8 cellular contexts compared by ENCODE assay signal in the genomic region with DNA sequence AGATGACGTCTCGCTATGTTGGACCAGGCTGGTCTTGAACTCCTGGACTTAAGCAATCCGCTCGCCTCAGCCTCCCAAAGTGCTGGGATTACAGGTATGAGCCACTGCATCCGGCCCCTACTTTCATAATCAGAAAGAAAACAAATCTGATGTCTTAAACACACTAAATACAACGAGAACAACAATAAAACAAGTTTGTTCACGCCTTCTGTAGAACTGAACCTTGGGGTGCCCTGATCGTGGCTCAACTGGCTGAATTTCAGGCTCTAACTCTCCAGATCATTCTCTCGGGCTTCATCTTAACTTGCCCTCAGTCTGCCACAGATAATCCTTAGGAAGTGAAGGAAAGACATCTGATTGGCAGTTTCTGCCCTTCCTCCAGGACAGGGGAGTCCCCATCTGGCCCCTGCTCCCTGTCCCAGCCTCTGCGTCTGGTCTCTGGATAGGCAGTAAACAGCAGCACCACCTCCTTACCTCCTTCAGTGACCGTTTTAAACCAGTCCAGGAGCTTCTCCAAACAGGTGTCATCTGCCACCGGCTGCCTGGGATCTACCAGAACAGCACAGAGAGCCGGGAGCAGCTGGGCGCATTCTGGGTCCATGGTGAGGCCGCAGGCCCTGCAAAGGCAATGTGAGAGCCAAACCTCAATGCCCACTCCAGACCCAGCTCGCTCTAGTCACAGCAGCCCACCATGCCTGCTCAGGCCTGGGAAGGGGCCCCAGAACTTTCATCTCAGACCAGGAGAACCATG. TPM values are rescaled to one million over a fixed set of nuclear protein-coding genes. Genes with fewer than 3 reads are reported as not detected.
A peak's percentile ranks its signal among the peaks of the same experiment; 100 is the strongest.
DNase-seq lines count a peak whose midpoint lies in the region; ATAC-seq, FAIRE-seq and TF ChIP-seq lines count a peak whose summit lies in the region.

No MANE protein-coding gene starts in this region.

- no peak overlapping the region for H3K56ac ChIP-seq in H1 (replicated peaks; ENCODE audit: insufficient read length, low read depth, low read length)

- in situ Hi-C loops in KBM-7 (cut with MboI; ENCODE audit: low pct_unique_long_range_greater_than_20kb, low sequenced_read_pairs): no loop called here

- H3K14ac ChIP-seq in H1 (ENCODE audit: insufficient read length) (no peak overlapping the region), neuronal stem cell (ENCODE audit: low read length) (peak overlapping the region; percentile 63)

- WGBS in H1 (ENCODE audit: extremely low coverage in 1 of 2, insufficient coverage in 1 of 2, insufficient read length in 1 of 2, insufficient replicate concordance in 2 of 2, low coverage in 1 of 2, low lambda C conversion rate in 2 of 2, missing lambda C conversion rate in 1 of 2), 2 experiments: 88% methylated on average over 14 of the region's 16 CpGs; no CpG with 5 or more reads in 1 of the 2 experiments
- no CpG with 5 or more reads among the region's 16 CpGs for WGBS in neuronal stem cell (ENCODE audit: extremely low coverage in 2 of 2, insufficient read length in 2 of 2, insufficient replicate concordance in 1 of 2), 2 donors

- H3K36me3 ChIP-seq in H1 (ENCODE audit: control insufficient read depth in 2 of 4, insufficient read depth in 4 of 4, low read length in 3 of 4): peaks cover 0 to 4% (median under 1%) of the 10 kb centered on the region in 4 experiments; a peak in 5 of 8 replicates
- H3K36me3 ChIP-seq in neuronal stem cell (replicated peaks in 1 of 2; ENCODE audit: control insufficient read depth in 2 of 2, insufficient read depth in 2 of 2, low read length in 2 of 2): peaks cover 5 to 49% of the 10 kb centered on the region in 2 donors

- H3K27me3 ChIP-seq in H1 (replicated peaks in 1 of 4; ENCODE audit: control insufficient read depth in 3 of 4, extremely low read depth in 1 of 4, insufficient read depth in 3 of 4, low read length in 3 of 4) (no peaks in the 10 kb centered on the region), neuronal stem cell (ENCODE audit: control insufficient read depth in 3 of 3, insufficient read depth in 3 of 3, low read depth in 1 of 3, low read length in 3 of 3) (no peaks in the 10 kb centered on the region)

- TF ChIP-seq POLR2A in H1 (IDR thresholded peaks at IDR 0.05; ENCODE audit: control extremely low read depth in 1 of 2, low read depth in 2 of 2, low read length in 2 of 2): no peak

- H3K4me3 ChIP-seq in H1 (ENCODE audit: extremely low read depth in 1 of 4, insufficient read depth in 2 of 4, low read depth in 3 of 4, low read length in 4 of 4) (peak overlapping the region in 3 of 4 experiments; percentile 77 to 79 (median 79); a peak in 6 of 8 replicates), neuronal stem cell (ENCODE audit: low read length in 2 of 2) (peak overlapping the region in 1 of 2 donors; percentile 84)

- H2BK12ac ChIP-seq in H1 (ENCODE audit: low read depth, low read length) (no peak overlapping the region), neuronal stem cell (ENCODE audit: low read length) (no peak overlapping the region)

- peak overlapping the region; percentile 59 to 98 for H3K4me2 ChIP-seq in H1 (ENCODE audit: insufficient read depth in 1 of 2, low read depth in 2 of 2, low read length in 2 of 2)
- peak overlapping the region; percentile 97 for H3K4me2 ChIP-seq in neuronal stem cell (ENCODE audit: insufficient read depth, low read length, poor library complexity, severe bottlenecking)

- no peak for FAIRE-seq in H1 (lab: Jason Lieb, UNC)

- no peak overlapping the region for H3K18ac ChIP-seq in H1 (ENCODE audit: extremely low read depth, low read length)
- peak overlapping the region; percentile 94 for H3K18ac ChIP-seq in neuronal stem cell (ENCODE audit: low read length)

- no peak for TF ChIP-seq CTCF in H1 (IDR thresholded peaks at IDR 0.05; ENCODE audit: control extremely low read depth in 1 of 3, insufficient read depth in 1 of 3, low read depth in 1 of 3, low read length in 3 of 3)

- no peak for TF ChIP-seq RAD21 in H1 (IDR thresholded peaks at IDR 0.05 in 1 of 2, conservative IDR thresholded peaks at IDR 0.05 in 1 of 2; ENCODE audit: low read depth in 2 of 2, low read length in 2 of 2)

- POLR2A ChIA-PET in H1 (lab: Charles Lee; ENCODE audit: partially characterized antibody): interaction anchor here (0.6 to 2.0 kb wide), 4 partner anchors 8 to 167 kb away, joined by 3 to 8 read pairs (median 5); no protein-coding TSS in a partner anchor

- H3K27ac ChIP-seq in H1 (ENCODE audit: low read depth, low read length) (no peak overlapping the region), neuronal stem cell (replicated peaks; ENCODE audit: low read length) (no peak overlapping the region)

- H3K4ac ChIP-seq in H1 (replicated peaks; ENCODE audit: insufficient read length, low read depth, low read length): no peak overlapping the region
- H3K4ac ChIP-seq in neuronal stem cell (ENCODE audit: low read length): no peak overlapping the region

- DNase-seq in COLO668 (lab: John Stamatoyannopoulos, UW; ENCODE audit: unreplicated experiment): peak; percentile 70
- DNase-seq in NCI-H82 (lab: John Stamatoyannopoulos, UW): peak; percentile 91
- DNase-seq in H1 (ENCODE audit: low read depth in 1 of 2, low spot score in 2 of 2): no peak
- no peak for DNase-seq in neuronal stem cell (ENCODE audit: low spot score)
- no peak for DNase-seq in NCI-H1105 (lab: John Stamatoyannopoulos, UW)
- DNase-seq in H4 (ENCODE audit: low spot score): no peak
- DNase-seq in KBM-7: no peak

- H3K79me1 ChIP-seq in H1 (ENCODE audit: low read depth, low read length) (no peaks in the 10 kb centered on the region), neuronal stem cell (ENCODE audit: low read depth, low read length) (peaks cover 8% of the 10 kb centered on the region)

- no peaks in the 10 kb centered on the region for H3K9me3 ChIP-seq in H1 (ENCODE audit: insufficient read depth in 2 of 2, low read depth in 1 of 2, low read length in 1 of 2)
- H3K9me3 ChIP-seq in neuronal stem cell (replicated peaks in 1 of 2; ENCODE audit: control insufficient read depth in 2 of 2, insufficient read depth in 1 of 2, low read depth in 1 of 2, low read length in 2 of 2): no peaks in the 10 kb centered on the region

- H3K23ac ChIP-seq in H1 (ENCODE audit: insufficient read length): no peak overlapping the region
- no peak overlapping the region for H3K23ac ChIP-seq in neuronal stem cell (ENCODE audit: low read depth, low read length, poor library complexity)

- no peak overlapping the region for H2BK20ac ChIP-seq in H1 (ENCODE audit: low read length)

- H3K23me2 ChIP-seq in H1 (ENCODE audit: low read depth, low read length): peaks cover 5% of the 10 kb centered on the region; the same call in 1 of the 2 replicates

- H4K91ac ChIP-seq in H1 (replicated peaks; ENCODE audit: insufficient read length, low read length) (no peak overlapping the region), neuronal stem cell (ENCODE audit: low read depth, low read length, poor library complexity) (no peak overlapping the region)

- peaks cover 4 to 10% of the 10 kb centered on the region in 2 experiments for H4K20me1 ChIP-seq in H1 (replicated peaks in 1 of 2; ENCODE audit: control insufficient read depth in 1 of 2, insufficient read depth in 2 of 2, low read length in 2 of 2)

- peak overlapping the region; percentile 41 for H4K8ac ChIP-seq in H1 (ENCODE audit: extremely low read depth, insufficient read depth, low read length)
- H4K8ac ChIP-seq in neuronal stem cell (ENCODE audit: low read depth, low read length): no peak overlapping the region

- H2AK5ac ChIP-seq in H1 (ENCODE audit: low read depth, low read length) (no peak overlapping the region; the same call in 1 of the 2 replicates), neuronal stem cell (ENCODE audit: low read depth, low read length) (peak overlapping the region; percentile 86)

- H2BK120ac ChIP-seq in H1 (replicated peaks; ENCODE audit: low read depth, low read length): no peak overlapping the region
- no peak overlapping the region for H2BK120ac ChIP-seq in neuronal stem cell (ENCODE audit: low read depth, low read length)

- H2AFZ ChIP-seq in H1 (ENCODE audit: low read length) (no peak overlapping the region), neuronal stem cell (ENCODE audit: low read length) (no peak overlapping the region)

- H3K4me1 ChIP-seq in H1 (replicated peaks in 1 of 4; ENCODE audit: control insufficient read depth in 3 of 4, insufficient read depth in 4 of 4, low read length in 3 of 4) (peaks cover 4 to 11% (median 6%) of the 10 kb centered on the region in 4 experiments), neuronal stem cell (ENCODE audit: control insufficient read depth in 2 of 2, insufficient read depth in 1 of 2, low read depth in 1 of 2, low read length in 2 of 2) (peaks cover 11 to 12% of the 10 kb centered on the region in 2 donors)

- H3K9ac ChIP-seq in H1 (replicated peaks in 1 of 4; ENCODE audit: extremely low read depth in 1 of 4, low read depth in 3 of 4, low read length in 3 of 4) (peak overlapping the region in 1 of 4 experiments; percentile 16; a peak in 1 of 7 replicates), neuronal stem cell (ENCODE audit: low read depth, low read length, poor library complexity) (peak overlapping the region; percentile 99)

- no peak overlapping the region for H2BK15ac ChIP-seq in H1 (ENCODE audit: low read length)
- H2BK15ac ChIP-seq in neuronal stem cell (ENCODE audit: low read length): peak overlapping the region; percentile 2

- no peak for TF ChIP-seq EP300 in H1 (IDR thresholded peaks at IDR 0.05; ENCODE audit: borderline replicate concordance in 1 of 2, low read depth in 2 of 2, low read length in 2 of 2)

- H4K5ac ChIP-seq in H1 (ENCODE audit: insufficient read length, low read depth, low read length): no peak overlapping the region

- no peak for ATAC-seq in HG02884 (IDR thresholded peaks at IDR 0.05; ENCODE audit: unreplicated experiment)

- peaks cover 0 to 21% of the 10 kb centered on the region in 2 experiments; a peak in 1 of 4 replicates for H3K79me2 ChIP-seq in H1 (ENCODE audit: control insufficient read depth in 1 of 2, insufficient read depth in 2 of 2, low read length in 2 of 2)

- CTCF ChIA-PET in H1 (lab: Charles Lee; ENCODE audit: partially characterized antibody): interaction anchor here (1.0 to 1.3 kb wide), 5 partner anchors 8 to 102 kb away, joined by 3 to 5 read pairs (median 4); no protein-coding TSS in a partner anchor

- H2BK5ac ChIP-seq in H1 (ENCODE audit: low read depth, low read length) (no peak overlapping the region), neuronal stem cell (ENCODE audit: low read length) (peak overlapping the region; percentile 100)

RNA-seq across cellular contexts. Expression of a gene that starts 1.3 kb away (rescaled TPM):
- total RNA-seq in H1 (2021; fragmentation: NEBNext Ultra II Directional; extraction: Animal tissue kit (Norgen Biotek cat#: 25700)): 42.3 and 45.2 TPM in 2 replicates
- polyA plus RNA-seq in H1 (2011; rRNA removed): 36.8 and 60.5 TPM in 2 replicates
- 40.8 TPM for polyA plus RNA-seq in H1 (2011; cell fraction: cytosol; rRNA removed)
- 163 TPM for polyA plus RNA-seq in H1 (2011; cell fraction: nucleus; rRNA removed)
- 30.5 to 38.9 TPM (median 37.6 TPM) in 4 replicates for polyA plus RNA-seq in H1 (2012, experiment 1 of 2)
- 34.5 TPM for polyA plus RNA-seq in H1 (2012, experiment 2 of 2)
- 25.6 TPM for polyA plus RNA-seq in H1 (2013, experiment 1 of 2)
- polyA plus RNA-seq in H1 (2013, experiment 2 of 2): 21.6 TPM
- 10.4 and 12.6 TPM in 2 replicates for polyA minus RNA-seq in H1 (2011; rRNA and poly(A)+ RNA removed)
- 21.5 TPM for polyA minus RNA-seq in H1 (2011; cell fraction: cytosol; rRNA and poly(A)+ RNA removed)
- 25.1 TPM for polyA minus RNA-seq in H1 (2011; cell fraction: nucleus; rRNA and poly(A)+ RNA removed)
- 18.7 TPM for polyA plus RNA-seq in neuronal stem cell (2013, experiment 1 of 2)
- polyA plus RNA-seq in neuronal stem cell (2013, experiment 2 of 2): 18.1 TPM
- total RNA-seq in H4 (2014; rRNA removed; shearing (Covaris generic)): 31.7 and 41.5 TPM in 2 replicates

RNA-seq across cellular contexts. Expression of a gene that starts 4.8 kb away (rescaled TPM):
- 4.9 and 5.7 TPM in 2 replicates for total RNA-seq in H1 (2021; fragmentation: NEBNext Ultra II Directional; extraction: Animal tissue kit (Norgen Biotek cat#: 25700))
- 2.2 and 3.1 TPM in 2 replicates for polyA plus RNA-seq in H1 (2011; rRNA removed)
- 3.1 TPM for polyA plus RNA-seq in H1 (2011; cell fraction: cytosol; rRNA removed)
- polyA plus RNA-seq in H1 (2011; cell fraction: nucleus; rRNA removed): 7.4 TPM
- polyA plus RNA-seq in H1 (2012, experiment 1 of 2): 3.0 to 4.0 TPM (median 3.7 TPM) in 4 replicates
- 2.0 TPM for polyA plus RNA-seq in H1 (2012, experiment 2 of 2)
- 2.6 TPM for polyA plus RNA-seq in H1 (2013, experiment 1 of 2)
- 2.5 TPM for polyA plus RNA-seq in H1 (2013, experiment 2 of 2)
- 2.8 and 3.1 TPM in 2 replicates for polyA minus RNA-seq in H1 (2011; rRNA and poly(A)+ RNA removed)
- polyA minus RNA-seq in H1 (2011; cell fraction: cytosol; rRNA and poly(A)+ RNA removed): 2.8 TPM
- 6.4 TPM for polyA minus RNA-seq in H1 (2011; cell fraction: nucleus; rRNA and poly(A)+ RNA removed)
- 10.4 TPM for polyA plus RNA-seq in neuronal stem cell (2013, experiment 1 of 2)
- 10.3 TPM for polyA plus RNA-seq in neuronal stem cell (2013, experiment 2 of 2)
- 13.5 and 17.2 TPM in 2 replicates for total RNA-seq in H4 (2014; rRNA removed; shearing (Covaris generic))

RNA-seq across cellular contexts. Expression of a gene that starts 34.4 kb away (rescaled TPM):
- total RNA-seq in H1 (2021; fragmentation: NEBNext Ultra II Directional; extraction: Animal tissue kit (Norgen Biotek cat#: 25700)): 28.9 and 31.6 TPM in 2 replicates
- 35.6 and 53.0 TPM in 2 replicates for polyA plus RNA-seq in H1 (2011; rRNA removed)
- polyA plus RNA-seq in H1 (2011; cell fraction: cytosol; rRNA removed): 34.6 TPM
- polyA plus RNA-seq in H1 (2011; cell fraction: nucleus; rRNA removed): 59.9 TPM
- polyA plus RNA-seq in H1 (2012, experiment 1 of 2): 25.2 to 37.3 TPM (median 35.0 TPM) in 4 replicates
- 31.6 TPM for polyA plus RNA-seq in H1 (2012, experiment 2 of 2)
- 26.6 TPM for polyA plus RNA-seq in H1 (2013, experiment 1 of 2)
- 29.4 TPM for polyA plus RNA-seq in H1 (2013, experiment 2 of 2)
- polyA minus RNA-seq in H1 (2011; rRNA and poly(A)+ RNA removed): 15.4 and 17.4 TPM in 2 replicates
- 36.6 TPM for polyA minus RNA-seq in H1 (2011; cell fraction: cytosol; rRNA and poly(A)+ RNA removed)
- polyA minus RNA-seq in H1 (2011; cell fraction: nucleus; rRNA and poly(A)+ RNA removed): 37.5 TPM
- 84.0 TPM for polyA plus RNA-seq in neuronal stem cell (2013, experiment 1 of 2)
- polyA plus RNA-seq in neuronal stem cell (2013, experiment 2 of 2): 82.3 TPM
- 11.0 and 14.7 TPM in 2 replicates for total RNA-seq in H4 (2014; rRNA removed; shearing (Covaris generic))

Comparison
In these comparisons a context has a peak if more than half of its experiments do, and no peak if none do; other contexts are left out.
1. DNase-seq: peak in COLO668 (single experiment) and NCI-H82 (single experiment); none in H1 (0 of 2), neuronal stem cell (single experiment), NCI-H1105 (single experiment), H4 (single experiment) and KBM-7 (single experiment).